Comparison of ENCODE assay signal across 13 cellular contexts in the genomic region with DNA sequence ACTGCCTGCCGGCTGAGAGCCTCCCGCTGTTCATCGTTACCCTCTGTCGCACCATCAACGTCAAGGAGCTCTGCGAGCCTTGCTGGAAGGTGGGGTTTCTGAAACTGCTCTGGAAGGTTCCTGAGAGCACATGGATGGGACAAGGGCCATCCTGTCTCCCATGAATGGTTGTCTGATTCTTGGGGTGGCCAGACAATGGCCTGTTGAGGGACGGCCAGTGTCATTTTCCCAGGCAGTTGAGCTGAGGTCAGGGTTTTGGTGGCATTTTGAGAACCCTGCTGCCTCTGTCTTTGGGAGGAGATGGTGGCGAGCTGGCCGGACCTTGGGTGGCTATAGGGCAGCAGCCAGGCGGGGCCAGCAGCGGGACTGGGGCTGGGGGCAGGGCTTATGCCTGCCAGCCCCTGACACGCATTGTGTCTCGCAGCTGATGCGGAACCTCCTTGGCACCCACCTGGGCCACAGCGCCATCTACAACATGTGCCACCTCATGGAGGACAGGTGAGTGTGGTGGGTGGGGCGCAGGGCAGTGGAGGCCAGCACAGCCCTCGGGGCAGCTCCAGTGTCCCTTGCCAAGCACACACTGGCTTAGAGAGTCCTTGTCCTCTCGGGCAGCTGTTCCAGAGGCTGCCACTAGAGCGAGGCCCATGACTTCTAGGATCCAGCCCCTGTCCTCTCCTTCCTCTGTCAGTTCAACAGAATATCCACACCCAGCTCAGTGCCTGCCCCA. TPM values are rescaled to one million over a fixed set of nuclear protein-coding genes. Genes with fewer than 3 reads are reported as not detected.
DNase-seq lines count a peak whose midpoint lies in the region; ATAC-seq, FAIRE-seq and TF ChIP-seq lines count a peak whose summit lies in the region.
"Had no signal": no experiment of that assay in that cellular context is flagged by ENCODE, and none has a peak within 500 bp of the region (broad histone marks: within the 10 kb centered on the region; RNA-seq: fewer than 3 reads in every experiment).

No MANE protein-coding gene starts in this region.

- no peaks in the 10 kb centered on the region for H3K9me3 ChIP-seq in A549
- H3K9me3 ChIP-seq in WERI-Rb-1 (ENCODE audit: severe bottlenecking): no peaks in the 10 kb centered on the region
- H3K9me3 ChIP-seq in CD4-positive, alpha-beta memory T cell (ENCODE audit: control insufficient read depth in 1 of 2, low read length in 2 of 2): no peaks in the 10 kb centered on the region
- H3K9me3 ChIP-seq in trophoblast cell (ENCODE audit: insufficient read depth, low read depth, low read length): peaks cover 6% of the 10 kb centered on the region
- H3K9me3 ChIP-seq: esophagus muscularis mucosa had no signal

- no peak overlapping the region for H2BK120ac ChIP-seq in trophoblast cell (ENCODE audit: insufficient read depth, low read length, poor library complexity)

- no peaks in the 10 kb centered on the region for H3K79me1 ChIP-seq in trophoblast cell (ENCODE audit: low read length)

- WGBS in A549 (ENCODE audit: missing lambda C conversion rate): 86% methylated on average over 18 of the region's 19 CpGs
- WGBS in trophoblast cell (ENCODE audit: extremely low coverage, insufficient coverage, insufficient read length): no CpG with 5 or more reads among the region's 19 CpGs

- no peak for FAIRE-seq in A549 (lab: Jason Lieb, UNC)

- CTCF ChIA-PET in A549 (lab: Yijun Ruan, JAX): interaction anchor here (0.7 to 3.3 kb wide), 18 partner anchors 7 to 84 kb away, joined by 3 to 27 read pairs (median 9); a partner anchor contains a TSS
- CTCF ChIA-PET in CD4-positive, alpha-beta memory T cell (lab: Charles Lee; ENCODE audit: partially characterized antibody): interaction anchor here (0.8 kb wide), 1 partner anchor 83 kb away, joined by 4 read pairs; no protein-coding TSS in a partner anchor

- no peaks in the 10 kb centered on the region for H3K9me3 Mint-ChIP-seq in CD4-positive, alpha-beta memory T cell

- no peak overlapping the region for H2AK5ac ChIP-seq in trophoblast cell (ENCODE audit: low read length)

- intact Hi-C loops in CD4-positive, alpha-beta memory T cell (cut with micrococcal nuclease): no loop called here

- no peaks in the 10 kb centered on the region for H3K27me3 ChIP-seq in WERI-Rb-1 (ENCODE audit: insufficient read depth, low read depth, severe bottlenecking)
- H3K27me3 ChIP-seq in CD4-positive, alpha-beta memory T cell (ENCODE audit: insufficient read depth, low read length): no peaks in the 10 kb centered on the region
- H3K27me3 ChIP-seq in trophoblast cell (ENCODE audit: insufficient read depth, low read length): no peaks in the 10 kb centered on the region
- H3K27me3 ChIP-seq: esophagus muscularis mucosa had no signal

- no peak overlapping the region for H4K8ac ChIP-seq in trophoblast cell (ENCODE audit: low read depth, low read length)

- no peaks in the 10 kb centered on the region for H3K79me2 ChIP-seq in trophoblast cell (ENCODE audit: control insufficient read depth, insufficient read depth, low read length, poor library complexity)

- TF ChIP-seq CTCF in A549 (IDR thresholded peaks at IDR 0.05) (no peak), WERI-Rb-1 (IDR thresholded peaks at IDR 0.05; ENCODE audit: low read depth, low read length) (peak; percentile 47; the same call in 1 of the 2 replicates), coronary artery (IDR thresholded peaks at IDR 0.05) (no peak)

- no peak overlapping the region for H2BK5ac ChIP-seq in trophoblast cell (ENCODE audit: low read depth, low read length, poor library complexity)

- H3K14ac ChIP-seq in trophoblast cell (ENCODE audit: low read length): no peak overlapping the region

- DNase-seq in A549 (ENCODE audit: low read depth in 1 of 2, low spot score in 1 of 2) (peak in 1 of 2 experiments; percentile 56), ELR (ENCODE audit: low read depth) (peak; percentile 25), WERI-Rb-1 (no peak), left kidney (ENCODE audit: low read depth, low spot score) (peak; percentile 49), coronary artery (ENCODE audit: low spot score) (no peak), trophoblast cell (no peak)
- no peak for DNase-seq in CD4-positive, alpha-beta memory T cell
- DNase-seq: activated CD4-positive, alpha-beta T cell treated with anti-CD3 and anti-CD28 coated beads for 4 hours; Calu3; OCI-M1 had no signal

- no peak overlapping the region for H2AFZ ChIP-seq in trophoblast cell (ENCODE audit: insufficient read depth, low read length, poor library complexity)

- peaks cover 0 to 3% (median 0%) of the 10 kb centered on the region in 4 donors for H3K4me1 Mint-ChIP-seq in CD4-positive, alpha-beta memory T cell

- H3K9ac ChIP-seq in trophoblast cell (ENCODE audit: low read length): no peak overlapping the region
- H3K9ac ChIP-seq: KMS-11 had no signal

- H3K27ac ChIP-seq in A549: no peak overlapping the region
- no peak overlapping the region for H3K27ac ChIP-seq in WERI-Rb-1
- no peak overlapping the region for H3K27ac ChIP-seq in CD4-positive, alpha-beta memory T cell (ENCODE audit: low read depth, low read length)
- H3K27ac ChIP-seq in coronary artery: no peak overlapping the region
- H3K27ac ChIP-seq in trophoblast cell (ENCODE audit: low read depth, low read length): no peak overlapping the region
- H3K27ac ChIP-seq: esophagus muscularis mucosa, KMS-11 had no signal

- no peak overlapping the region for H2BK12ac ChIP-seq in trophoblast cell (ENCODE audit: low read length)

- H3K36me3 ChIP-seq in WERI-Rb-1: peaks cover 47% of the 10 kb centered on the region
- H3K36me3 ChIP-seq in CD4-positive, alpha-beta memory T cell (ENCODE audit: insufficient read depth, low read length): peaks cover 24% of the 10 kb centered on the region
- peaks cover 70 to 75% of the 10 kb centered on the region in 2 experiments for H3K36me3 ChIP-seq in trophoblast cell (ENCODE audit: control insufficient read depth in 1 of 2, insufficient read depth in 2 of 2, low read length in 2 of 2)

- no peak for TF ChIP-seq EP300 in A549 (IDR thresholded peaks at IDR 0.05)

- POLR2A ChIA-PET in A549 (lab: Yijun Ruan, JAX): interaction anchor here (1.3 to 1.4 kb wide), 2 partner anchors 9 to 98 kb away, joined by 5 read pairs; a partner anchor contains a TSS
- POLR2A ChIA-PET in CD4-positive, alpha-beta memory T cell (lab: Charles Lee; ENCODE audit: partially characterized antibody): interaction anchor here (0.7 to 1.2 kb wide), 2 partner anchors 9 kb away, joined by 3 read pairs; a partner anchor contains a TSS

- no peak overlapping the region for H3K4me2 ChIP-seq in A549
- no peak overlapping the region for H3K4me2 ChIP-seq in trophoblast cell (ENCODE audit: low read length)
- H3K4me2 ChIP-seq: KMS-11 had no signal

- no peak overlapping the region for H4K12ac ChIP-seq in trophoblast cell (ENCODE audit: low read depth, low read length)

- H3K27me3 Mint-ChIP-seq in CD4-positive, alpha-beta memory T cell: no peaks in the 10 kb centered on the region

- 0 out of 5 replicates have a peak, but pooled peaks of 1 of the 2 experiments have one; percentile 9 for TF ChIP-seq RAD21 in A549 (conservative IDR thresholded peaks at IDR 0.05 in 1 of 2, IDR thresholded peaks at IDR 0.05 in 1 of 2)

- H3K4me1 ChIP-seq in A549 (no peaks in the 10 kb centered on the region), trophoblast cell (ENCODE audit: control insufficient read depth in 1 of 2, insufficient read depth in 2 of 2, low read length in 2 of 2) (no peaks in the 10 kb centered on the region)
- no peaks in the 10 kb centered on the region for H3K4me1 ChIP-seq in CD4-positive, alpha-beta memory T cell (ENCODE audit: insufficient read depth, low read length)
- H3K4me1 ChIP-seq: esophagus muscularis mucosa had no signal

- no peak for TF ChIP-seq POLR2A in A549 (IDR thresholded peaks at IDR 0.05; ENCODE audit: low read length)

- no peak overlapping the region for H3K4me3 Mint-ChIP-seq in CD4-positive, alpha-beta memory T cell

- no peak overlapping the region for H4K91ac ChIP-seq in trophoblast cell (ENCODE audit: low read depth, low read length)

- H3K18ac ChIP-seq in trophoblast cell (ENCODE audit: low read length): no peak overlapping the region

- no peak overlapping the region for H3K4ac ChIP-seq in trophoblast cell (ENCODE audit: low read depth, low read length)

- H3K23ac ChIP-seq in trophoblast cell (ENCODE audit: low read length): no peak overlapping the region

- ATAC-seq in A549 (peak; percentile 88 to 91), GM19351 (IDR thresholded peaks at IDR 0.05; ENCODE audit: unreplicated experiment) (no peak)

- no peak overlapping the region for H3K4me3 ChIP-seq in A549
- no peak overlapping the region for H3K4me3 ChIP-seq in WERI-Rb-1 (ENCODE audit: low read depth, low read length)
- H3K4me3 ChIP-seq in CD4-positive, alpha-beta memory T cell (ENCODE audit: low read length in 2 of 2): no peak overlapping the region
- no peak overlapping the region for H3K4me3 ChIP-seq in coronary artery
- no peak overlapping the region for H3K4me3 ChIP-seq in trophoblast cell (ENCODE audit: low read depth, low read length)
- H3K4me3 ChIP-seq: esophagus muscularis mucosa had no signal

- H3K36me3 Mint-ChIP-seq in CD4-positive, alpha-beta memory T cell: peaks cover 5 to 41% of the 10 kb centered on the region in 2 donors

- H3K27ac Mint-ChIP-seq in CD4-positive, alpha-beta memory T cell: no peak overlapping the region

RNA-seq across cellular contexts. Expression of a gene that starts 9.1 kb away (rescaled TPM):
- 32.6 and 41.7 TPM in 2 replicates for polyA plus RNA-seq in A549 (2011; rRNA removed)
- 74.0 and 77.7 TPM in 2 replicates for polyA plus RNA-seq in A549 (2012; cell fraction: cytosol; rRNA removed)
- polyA plus RNA-seq in A549 (2012; cell fraction: nucleus; rRNA removed): 311 and 430 TPM in 2 replicates
- 42.0 to 47.3 TPM (median 45.1 TPM) in 3 replicates for polyA plus RNA-seq in A549 (2017; fragmentation: RNase III; extraction: RNeasy Plus Mini Kit Qiagen cat#74134 plus additional on column Dnase treatment)
- 80.5 and 91.2 TPM in 2 replicates for polyA minus RNA-seq in A549 (2011; rRNA and poly(A)+ RNA removed)
- total RNA-seq in CD4-positive, alpha-beta memory T cell: 100 to 1,000 TPM; 157 to 177 TPM
- 10 to 100 TPM; 20.7 to 50.8 TPM for polyA plus RNA-seq in CD4-positive, alpha-beta memory T cell
- polyA plus RNA-seq in trophoblast cell (2013): 54.5 and 58.8 TPM in 2 replicates

RNA-seq across cellular contexts. Expression of a gene that starts 9.2 kb away (rescaled TPM):
- 28.8 and 34.8 TPM in 2 replicates for polyA plus RNA-seq in A549 (2011; rRNA removed)
- polyA plus RNA-seq in A549 (2012; cell fraction: cytosol; rRNA removed): 132 and 135 TPM in 2 replicates
- polyA plus RNA-seq in A549 (2012; cell fraction: nucleus; rRNA removed): 134 and 191 TPM in 2 replicates
- 41.4 to 42.3 TPM (median 42.1 TPM) in 3 replicates for polyA plus RNA-seq in A549 (2017; fragmentation: RNase III; extraction: RNeasy Plus Mini Kit Qiagen cat#74134 plus additional on column Dnase treatment)
- polyA minus RNA-seq in A549 (2011; rRNA and poly(A)+ RNA removed): 8.9 and 13.9 TPM in 2 replicates
- total RNA-seq in CD4-positive, alpha-beta memory T cell: 10 to 100 TPM in 1 of 2 experiments, 1 to 10 TPM in 1; 9.3 to 12.0 TPM
- 10 to 100 TPM; 13.5 to 20.1 TPM for polyA plus RNA-seq in CD4-positive, alpha-beta memory T cell
- 9.2 and 10.0 TPM in 2 replicates for polyA plus RNA-seq in trophoblast cell (2013)

RNA-seq across cellular contexts. Expression of a gene that starts 30.1 kb away (rescaled TPM):
- polyA plus RNA-seq in A549 (2011; rRNA removed) (33.1 and 35.0 TPM in 2 replicates), A549 (2017; fragmentation: RNase III; extraction: RNeasy Plus Mini Kit Qiagen cat#74134 plus additional on column Dnase treatment) (27.3 to 32.3 TPM (median 31.0 TPM) in 3 replicates)
- polyA plus RNA-seq in A549 (2012; cell fraction: cytosol; rRNA removed): 72.4 and 90.6 TPM in 2 replicates
- polyA plus RNA-seq in A549 (2012; cell fraction: nucleus; rRNA removed): 67.1 and 86.4 TPM in 2 replicates
- 9.9 and 14.4 TPM in 2 replicates for polyA minus RNA-seq in A549 (2011; rRNA and poly(A)+ RNA removed)
- 1 to 10 TPM; 1.7 to 2.1 TPM for total RNA-seq in CD4-positive, alpha-beta memory T cell
- under 1 TPM; 0.16 to 0.40 TPM for polyA plus RNA-seq in CD4-positive, alpha-beta memory T cell
- 21.9 and 22.1 TPM in 2 replicates for polyA plus RNA-seq in trophoblast cell (2013)

RNA-seq across cellular contexts. Expression of a gene that starts 37.3 kb away (rescaled TPM):
- polyA plus RNA-seq in A549 (2011; rRNA removed) (0.13 and 0.26 TPM in 2 replicates), A549 (2017; fragmentation: RNase III; extraction: RNeasy Plus Mini Kit Qiagen cat#74134 plus additional on column Dnase treatment) (1.0 to 1.6 TPM (median 1.2 TPM) in 3 replicates)
- 0.83 and 1.2 TPM in 2 replicates for polyA plus RNA-seq in A549 (2012; cell fraction: cytosol; rRNA removed)
- polyA plus RNA-seq in A549 (2012; cell fraction: nucleus; rRNA removed): 7.5 and 11.1 TPM in 2 replicates
- polyA minus RNA-seq in A549 (2011; rRNA and poly(A)+ RNA removed): not detected in 2 replicates
- total RNA-seq in CD4-positive, alpha-beta memory T cell: not detected
- not detected for polyA plus RNA-seq in CD4-positive, alpha-beta memory T cell
- 0.79 and 0.94 TPM in 2 replicates for polyA plus RNA-seq in trophoblast cell (2013)
- total RNA-seq: esophagus muscularis mucosa had no signal

RNA-seq across cellular contexts. Expression of a gene that starts 47.2 kb away (rescaled TPM):
- polyA plus RNA-seq in A549 (2011; rRNA removed) (15.3 and 17.7 TPM in 2 replicates), A549 (2017; fragmentation: RNase III; extraction: RNeasy Plus Mini Kit Qiagen cat#74134 plus additional on column Dnase treatment) (32.7 to 35.0 TPM (median 33.8 TPM) in 3 replicates)
- polyA plus RNA-seq in A549 (2012; cell fraction: cytosol; rRNA removed): 52.2 and 62.7 TPM in 2 replicates
- polyA plus RNA-seq in A549 (2012; cell fraction: nucleus; rRNA removed): 120 and 183 TPM in 2 replicates
- polyA minus RNA-seq in A549 (2011; rRNA and poly(A)+ RNA removed): 12.7 and 17.2 TPM in 2 replicates
- 10 to 100 TPM; 48.5 to 49.8 TPM for total RNA-seq in CD4-positive, alpha-beta memory T cell
- polyA plus RNA-seq in CD4-positive, alpha-beta memory T cell: 10 to 100 TPM in 1 of 2 donors, 1 to 10 TPM in 1; 3.1 to 10.0 TPM
- 29.9 and 32.0 TPM in 2 replicates for polyA plus RNA-seq in trophoblast cell (2013)

Comparison
In these comparisons a context has a peak if more than half of its experiments do, and no peak if none do; other contexts are left out.
1. DNase-seq: peak in ELR (single experiment) and left kidney (single experiment); none in WERI-Rb-1 (single experiment), CD4-positive, alpha-beta memory T cell (0 of 5), coronary artery (single experiment) and trophoblast cell (0 of 2).
2. RNA of a gene that starts 30.1 kb away (polyA plus RNA-seq): 27.3 to 90.6 TPM in A549; 0.16 to 0.40 TPM in CD4-positive, alpha-beta memory T cell; every median in the first group is over 10 times any median in the second.